Comparison of ENCODE assay signal across 8 cellular contexts in genomic region chrX:129360175-129360574, GRCh38.
DNase-seq lines count a peak whose midpoint lies in the region; ATAC-seq and TF ChIP-seq lines count a peak whose summit lies in the region.
"Had no signal": no experiment of that assay in that cellular context is flagged by ENCODE, and none has a peak within 500 bp of the region (broad histone marks: within the 10 kb centered on the region; RNA-seq: fewer than 3 reads in every experiment).

No MANE protein-coding gene starts in this region.

- H3K9me3 ChIP-seq in Peyer's patch, result no peaks in the 10 kb centered on the region
- H3K9me3 ChIP-seq: tibial artery had no signal

- TF ChIP-seq POLR2A in Peyer's patch (IDR thresholded peaks at IDR 0.05), result no peak

- no peaks in the 10 kb centered on the region for H3K4me1 ChIP-seq in Peyer's patch
- H3K4me1 ChIP-seq: tibial artery had no signal

- TF ChIP-seq CTCF in Peyer's patch (IDR thresholded peaks at IDR 0.05), result peak in 4 of 6 experiments; percentile 40 to 68 (median 57)

- no peaks in the 10 kb centered on the region for H3K27me3 ChIP-seq in Peyer's patch
- H3K27me3 ChIP-seq: tibial artery had no signal

- no peaks in the 10 kb centered on the region for H3K36me3 ChIP-seq in Peyer's patch
- H3K36me3 ChIP-seq: tibial artery had no signal

- H3K27ac ChIP-seq in Peyer's patch, result no peak overlapping the region
- H3K27ac ChIP-seq: tibial artery had no signal

- no peak overlapping the region for H3K4me3 ChIP-seq in Peyer's patch
- H3K4me3 ChIP-seq: tibial artery had no signal

- peak; percentile 85 for ATAC-seq in GM21390 (IDR thresholded peaks at IDR 0.05; ENCODE audit: unreplicated experiment)

- DNase-seq in GDM1 (lab: John Stamatoyannopoulos, UW) (peak; percentile 23), HK-2 (ENCODE audit: unreplicated experiment) (peak; percentile 30), Peyer's patch (peak in 2 of 3 donors; percentile 45 to 76), amniotic epithelial cell (ENCODE audit: low read depth) (peak; percentile 33), iris pigment epithelial cell (ENCODE audit: low read depth) (peak; percentile 54)
- DNase-seq in stimulated activated CD8-positive, alpha-beta memory T cell treated with anti-CD3 and anti-CD28 coated beads, Interleukin-12 subunit alpha, Interleukin-12 subunit beta, amount 100 ng/mL, for 1 hour (ENCODE audit: low read depth), result peak; percentile 1

Comparison
In these comparisons a context has a peak if more than half of its experiments do, and no peak if none do; other contexts are left out.
1. DNase-seq: peak in every context shown above with its lines; median percentile 60 in Peyer's patch; 54 in iris pigment epithelial cell; 33 in amniotic epithelial cell; 30 in HK-2; 23 in GDM1; 1 in stimulated activated CD8-positive, alpha-beta memory T cell treated with anti-CD3 and anti-CD28 coated beads, Interleukin-12 subunit alpha, Interleukin-12 subunit beta, amount 100 ng/mL, for 1 hour.